ENCODE assay signal across 8 cellular contexts in genomic region chr17:7309628-7310027, GRCh38. TPM values are rescaled to one million over a fixed set of nuclear protein-coding genes. Genes with fewer than 3 reads are reported as not detected.
DNase-seq lines count a peak whose midpoint lies in the region; ATAC-seq, FAIRE-seq and TF ChIP-seq lines count a peak whose summit lies in the region.

No MANE protein-coding gene starts in this region.

- no peaks in the 10 kb centered on the region for H3K27me3 ChIP-seq in BE2C
- H3K27me3 ChIP-seq in breast epithelium, result no peaks in the 10 kb centered on the region
- H3K27me3 ChIP-seq in naive thymus-derived CD4-positive, alpha-beta T cell (ENCODE audit: control insufficient read depth in 2 of 2, insufficient read depth in 2 of 2, low read length in 2 of 2), result no peaks in the 10 kb centered on the region
- no peaks in the 10 kb centered on the region for H3K27me3 ChIP-seq in neuronal stem cell (ENCODE audit: control insufficient read depth in 3 of 3, insufficient read depth in 3 of 3, low read depth in 1 of 3, low read length in 3 of 3)

- H3K27ac Mint-ChIP-seq in naive thymus-derived CD4-positive, alpha-beta T cell, result peak overlapping the region; percentile 93 to 99 (median 98)

- no peak overlapping the region for H3K4me2 ChIP-seq in neuronal stem cell (ENCODE audit: insufficient read depth, low read length, poor library complexity, severe bottlenecking)

- H3K9me3 ChIP-seq in BE2C (no peaks in the 10 kb centered on the region), breast epithelium (no peaks in the 10 kb centered on the region), neuronal stem cell (replicated peaks in 1 of 2; ENCODE audit: control insufficient read depth in 2 of 2, insufficient read depth in 1 of 2, low read depth in 1 of 2, low read length in 2 of 2) (no peaks in the 10 kb centered on the region)
- H3K9me3 ChIP-seq in naive thymus-derived CD4-positive, alpha-beta T cell (ENCODE audit: control insufficient read depth in 2 of 3, low read length in 3 of 3), result no peaks in the 10 kb centered on the region

- peaks cover 0 to 6% (median 0%) of the 10 kb centered on the region in 11 donors for H3K9me3 Mint-ChIP-seq in naive thymus-derived CD4-positive, alpha-beta T cell

- H2AK5ac ChIP-seq in neuronal stem cell (ENCODE audit: low read depth, low read length), result no peak overlapping the region

- peak overlapping the region in 1 of 2 donors; percentile 98 for H3K27ac ChIP-seq in breast epithelium
- peak overlapping the region; percentile 100 for H3K27ac ChIP-seq in naive thymus-derived CD4-positive, alpha-beta T cell (ENCODE audit: low read depth, low read length)
- H3K27ac ChIP-seq in neuronal stem cell (replicated peaks; ENCODE audit: low read length), result no peak overlapping the region

- peak overlapping the region; percentile 90 to 99 (median 95) for H3K4me3 Mint-ChIP-seq in naive thymus-derived CD4-positive, alpha-beta T cell

- no peak overlapping the region for H3K23ac ChIP-seq in neuronal stem cell (ENCODE audit: low read depth, low read length, poor library complexity)

- H4K8ac ChIP-seq in neuronal stem cell (ENCODE audit: low read depth, low read length), result no peak overlapping the region

- H3K4me3 ChIP-seq in BE2C (ENCODE audit: low read depth, low read length), result peak overlapping the region; percentile 86
- H3K4me3 ChIP-seq in Jurkat, Clone E6-1 (ENCODE audit: low read length), result peak overlapping the region; percentile 81
- H3K4me3 ChIP-seq in breast epithelium, result peak overlapping the region; percentile 4 to 98 (median 12)
- peak overlapping the region; percentile 78 for H3K4me3 ChIP-seq in naive thymus-derived CD4-positive, alpha-beta T cell (ENCODE audit: low read length)
- no peak overlapping the region for H3K4me3 ChIP-seq in neuronal stem cell (ENCODE audit: low read length in 2 of 2)

- WGBS in neuronal stem cell (ENCODE audit: extremely low coverage in 2 of 2, insufficient read length in 2 of 2, insufficient replicate concordance in 1 of 2), 2 donors, result no CpG with 5 or more reads among the region's 12 CpGs

- no peak overlapping the region for H3K4ac ChIP-seq in neuronal stem cell (ENCODE audit: low read length)

- H3K36me3 ChIP-seq in BE2C (peaks cover 53% of the 10 kb centered on the region), breast epithelium (no peaks in the 10 kb centered on the region), neuronal stem cell (replicated peaks in 1 of 2; ENCODE audit: control insufficient read depth in 2 of 2, insufficient read depth in 2 of 2, low read length in 2 of 2) (peaks cover 41 to 53% of the 10 kb centered on the region in 2 donors)
- H3K36me3 ChIP-seq in naive thymus-derived CD4-positive, alpha-beta T cell (ENCODE audit: control insufficient read depth in 2 of 3, insufficient read depth in 3 of 3, low read length in 3 of 3), result peaks cover 37 to 56% (median 45%) of the 10 kb centered on the region in 3 experiments

- H2BK15ac ChIP-seq in neuronal stem cell (ENCODE audit: low read length), result no peak overlapping the region

- H2BK120ac ChIP-seq in neuronal stem cell (ENCODE audit: low read depth, low read length), result no peak overlapping the region

- peaks cover 3% of the 10 kb centered on the region for H3K79me1 ChIP-seq in neuronal stem cell (ENCODE audit: low read depth, low read length)

- H3K4me1 ChIP-seq in BE2C (no peaks in the 10 kb centered on the region), breast epithelium (peaks cover 5 to 30% of the 10 kb centered on the region in 2 donors), neuronal stem cell (ENCODE audit: control insufficient read depth in 2 of 2, insufficient read depth in 1 of 2, low read depth in 1 of 2, low read length in 2 of 2) (peaks cover 8 to 13% of the 10 kb centered on the region in 2 donors)
- peaks cover 32 to 39% of the 10 kb centered on the region in 2 donors for H3K4me1 ChIP-seq in naive thymus-derived CD4-positive, alpha-beta T cell (ENCODE audit: control insufficient read depth in 2 of 2, insufficient read depth in 2 of 2, low read length in 2 of 2)

- peaks cover 14 to 50% (median 43%) of the 10 kb centered on the region in 5 donors for H3K36me3 Mint-ChIP-seq in naive thymus-derived CD4-positive, alpha-beta T cell

- H2BK12ac ChIP-seq in neuronal stem cell (ENCODE audit: low read length), result no peak overlapping the region

- intact Hi-C loops in breast epithelium (cut with DNase I; ENCODE audit: low total_unique reads), result loop anchor here (5.0 kb wide), 1 partner anchor 248 kb away; the partner anchor contains the start of gene TNFSF13
- intact Hi-C loops in naive thymus-derived CD4-positive, alpha-beta T cell (cut with micrococcal nuclease), result loop anchor here (1.0 to 5.0 kb wide), 7 partner anchors 27 to 1073 kb away; partner anchors contain the start of genes ACAP1 (in 2 of the 2), SLC16A13 (in 2 of the 2), RPL26 (in 1 of the 2) and TMEM256 (in 1 of the 2)

- POLR2A ChIA-PET in naive thymus-derived CD4-positive, alpha-beta T cell (lab: Charles Lee), result interaction anchor here (0.7 to 11.5 kb wide), 12 partner anchors 16 to 274 kb away, joined by 3 to 336 read pairs (median 4); partner anchors contain the start of genes ACAP1, GABARAP, NEURL4 and PHF23

- no peak for ATAC-seq in naive thymus-derived CD4-positive, alpha-beta T cell
- no peak for ATAC-seq in GM18511 (IDR thresholded peaks at IDR 0.05; ENCODE audit: unreplicated experiment)
- no peak for ATAC-seq in HG03354 (IDR thresholded peaks at IDR 0.05; ENCODE audit: poor library complexity, severe bottlenecking, unreplicated experiment)

- TF ChIP-seq CTCF in BE2C (IDR thresholded peaks at IDR 0.05; ENCODE audit: low read depth, low read length) (no peak), breast epithelium (IDR thresholded peaks at IDR 0.05) (no peak)

- TF ChIP-seq POLR2A in breast epithelium (IDR thresholded peaks at IDR 0.05), result no peak

- H4K91ac ChIP-seq in neuronal stem cell (ENCODE audit: low read depth, low read length, poor library complexity), result no peak overlapping the region

- no peak overlapping the region for H3K14ac ChIP-seq in neuronal stem cell (ENCODE audit: low read length)

- peaks cover 46 to 67% (median 59%) of the 10 kb centered on the region in 7 donors for H3K4me1 Mint-ChIP-seq in naive thymus-derived CD4-positive, alpha-beta T cell

- H3K27me3 Mint-ChIP-seq in naive thymus-derived CD4-positive, alpha-beta T cell, result peaks cover 0 to 8% (median 0%) of the 10 kb centered on the region in 5 donors

- no peak overlapping the region for H2BK5ac ChIP-seq in neuronal stem cell (ENCODE audit: low read length)

- no peak overlapping the region for H3K18ac ChIP-seq in neuronal stem cell (ENCODE audit: low read length)

- CTCF ChIA-PET in naive thymus-derived CD4-positive, alpha-beta T cell (lab: Charles Lee), result interaction anchor here (0.6 to 1.2 kb wide), 7 partner anchors 8 to 100 kb away, joined by 3 read pairs; no protein-coding TSS in a partner anchor

- H2AFZ ChIP-seq in neuronal stem cell (ENCODE audit: low read length), result no peak overlapping the region

- H3K9ac ChIP-seq in neuronal stem cell (ENCODE audit: low read depth, low read length, poor library complexity), result no peak overlapping the region

- no peak for FAIRE-seq in GM19239 (lab: Jason Lieb, UNC)

- DNase-seq in BE2C (no peak), breast epithelium (ENCODE audit: low spot score in 2 of 2) (no peak), neuronal stem cell (ENCODE audit: low spot score) (no peak), GM19239 (ENCODE audit: insufficient read length, low spot score) (no peak)
- DNase-seq in Jurkat, Clone E6-1 (ENCODE audit: low read depth, low spot score), result no peak
- DNase-seq in naive thymus-derived CD4-positive, alpha-beta T cell, result no peak

RNA-seq across cellular contexts. Expression of gene EIF5A, which starts 2.2 kb away (rescaled TPM):
- 805 TPM for polyA plus RNA-seq in BE2C (2012; ENCODE audit: insufficient read depth, insufficient read length, low read depth)
- 982 TPM for polyA plus RNA-seq in Jurkat, Clone E6-1 (2012; ENCODE audit: insufficient read depth, insufficient read length)
- 100 to 1,000 TPM; 151 to 172 (median 163) TPM for total RNA-seq in breast epithelium
- total RNA-seq in naive thymus-derived CD4-positive, alpha-beta T cell, result 100 to 1,000 TPM; 237 to 666 (median 453) TPM
- polyA plus RNA-seq in naive thymus-derived CD4-positive, alpha-beta T cell, result 100 to 1,000 TPM; 158 to 558 TPM
- 383 TPM for polyA plus RNA-seq in neuronal stem cell (2013, experiment 1 of 2)
- polyA plus RNA-seq in neuronal stem cell (2013, experiment 2 of 2), result 383 TPM

RNA-seq across cellular contexts. Expression of gene GPS2, which starts 5.5 kb away (rescaled TPM):
- polyA plus RNA-seq in BE2C (2012; ENCODE audit: insufficient read depth, insufficient read length, low read depth), result 123 TPM
- 157 TPM for polyA plus RNA-seq in Jurkat, Clone E6-1 (2012; ENCODE audit: insufficient read depth, insufficient read length)
- 100 to 1,000 TPM in 1 of 3 donors, 10 to 100 TPM in 2; 77.3 to 109 (median 84.2) TPM for total RNA-seq in breast epithelium
- total RNA-seq in naive thymus-derived CD4-positive, alpha-beta T cell, result 100 to 1,000 TPM in 3 of 5 experiments, 10 to 100 TPM in 2; 72.6 to 145 (median 107) TPM
- 100 to 1,000 TPM in 1 of 2 donors, 10 to 100 TPM in 1; 80.1 to 134 TPM for polyA plus RNA-seq in naive thymus-derived CD4-positive, alpha-beta T cell
- polyA plus RNA-seq in neuronal stem cell (2013, experiment 1 of 2), result 38.8 TPM
- 39.5 TPM for polyA plus RNA-seq in neuronal stem cell (2013, experiment 2 of 2)

RNA-seq across cellular contexts. Expression of gene YBX2, which starts 15.2 kb away (rescaled TPM):
- polyA plus RNA-seq in BE2C (2012; ENCODE audit: insufficient read depth, insufficient read length, low read depth), result not detected
- 34.9 TPM for polyA plus RNA-seq in Jurkat, Clone E6-1 (2012; ENCODE audit: insufficient read depth, insufficient read length)
- total RNA-seq in breast epithelium, result 1 to 10 TPM; 2.6 to 3.0 (median 2.9) TPM
- total RNA-seq in naive thymus-derived CD4-positive, alpha-beta T cell, result under 1 TPM in 3 of 5 experiments, not detected in 2; 0.27 to 0.64 (median 0.40) TPM
- not detected for polyA plus RNA-seq in naive thymus-derived CD4-positive, alpha-beta T cell
- 7.6 TPM for polyA plus RNA-seq in neuronal stem cell (2013, experiment 1 of 2)
- polyA plus RNA-seq in neuronal stem cell (2013, experiment 2 of 2), result 7.5 TPM

RNA-seq across cellular contexts. Expression of gene NEURL4, which starts 19.5 kb away (rescaled TPM):
- 55.3 TPM for polyA plus RNA-seq in BE2C (2012; ENCODE audit: insufficient read depth, insufficient read length, low read depth)
- 35.2 TPM for polyA plus RNA-seq in Jurkat, Clone E6-1 (2012; ENCODE audit: insufficient read depth, insufficient read length)
- total RNA-seq in breast epithelium, result 10 to 100 TPM; 15.0 to 22.9 (median 17.4) TPM
- total RNA-seq in naive thymus-derived CD4-positive, alpha-beta T cell, result 10 to 100 TPM; 42.6 to 92.6 (median 50.1) TPM
- 1 to 10 TPM; 1.1 to 2.5 TPM for polyA plus RNA-seq in naive thymus-derived CD4-positive, alpha-beta T cell
- polyA plus RNA-seq in neuronal stem cell (2013, experiment 1 of 2), result 15.9 TPM
- polyA plus RNA-seq in neuronal stem cell (2013, experiment 2 of 2), result 15.0 TPM

RNA-seq across cellular contexts. Expression of gene ACAP1, which starts 26.7 kb away (rescaled TPM):
- polyA plus RNA-seq in BE2C (2012; ENCODE audit: insufficient read depth, insufficient read length, low read depth), result 2.2 TPM
- polyA plus RNA-seq in Jurkat, Clone E6-1 (2012; ENCODE audit: insufficient read depth, insufficient read length), result 226 TPM
- total RNA-seq in breast epithelium, result 1 to 10 TPM; 3.4 to 6.6 (median 5.2) TPM
- total RNA-seq in naive thymus-derived CD4-positive, alpha-beta T cell, result 100 to 1,000 TPM; 482 to 708 (median 599) TPM
- 100 to 1,000 TPM; 234 to 337 TPM for polyA plus RNA-seq in naive thymus-derived CD4-positive, alpha-beta T cell
- 6.8 TPM for polyA plus RNA-seq in neuronal stem cell (2013, experiment 1 of 2)
- polyA plus RNA-seq in neuronal stem cell (2013, experiment 2 of 2), result 5.7 TPM

Comparison
In these comparisons a context has a peak if more than half of its experiments do, and no peak if none do; other contexts are left out.
1. H3K4me3 ChIP-seq: peak in BE2C (single experiment), Jurkat, Clone E6-1 (single experiment), breast epithelium (3 of 3) and naive thymus-derived CD4-positive, alpha-beta T cell (single experiment); none in neuronal stem cell (0 of 2).